In genomic region chrX:40155617-40156471, GRCh38 we compare ENCODE assay signal across 8 cellular contexts. TPM values are rescaled to one million over a fixed set of nuclear protein-coding genes. Genes with fewer than 3 reads are reported as not detected.
DNase-seq lines count a peak whose midpoint lies in the region; ATAC-seq, FAIRE-seq and TF ChIP-seq lines count a peak whose summit lies in the region.

No MANE protein-coding gene starts in this region.

- CTCF ChIA-PET in activated CD4-positive, alpha-beta memory T cell treated with anti-CD3 and anti-CD28 coated beads for 36 hours (lab: Charles Lee) = no interaction called here

- peaks cover 7% of the 10 kb centered on the region for H3K4me1 Mint-ChIP-seq in activated CD4-positive, alpha-beta memory T cell treated with anti-CD3 and anti-CD28 coated beads for 36 hours (ENCODE audit: low read depth)

- FAIRE-seq in keratinocyte (lab: Jason Lieb, UNC) = no peak

- H4K20me1 ChIP-seq in keratinocyte (ENCODE audit: control insufficient read depth, extremely low read depth, insufficient read depth, low read length) = no peaks in the 10 kb centered on the region

- H3K4me3 Mint-ChIP-seq in activated CD4-positive, alpha-beta memory T cell treated with anti-CD3 and anti-CD28 coated beads for 36 hours = peak overlapping the region; percentile 65

- dilution Hi-C loops in keratinocyte (cut with MboI; ENCODE audit: extremely low pct_ligation_motif_present, low sequenced_read_pairs) = no loop called here

- TF ChIP-seq CTCF in keratinocyte (optimal IDR thresholded peaks at IDR 0.05 in 1 of 3, IDR thresholded peaks at IDR 0.05 in 1 of 3, conservative IDR thresholded peaks at IDR 0.05 in 1 of 3; ENCODE audit: extremely low read depth in 1 of 3, insufficient read depth in 2 of 3, low read length in 3 of 3) = no peak

- no peak overlapping the region for H2AFZ ChIP-seq in keratinocyte (ENCODE audit: control insufficient read depth, low read length)

- H3K27ac Mint-ChIP-seq in activated CD4-positive, alpha-beta memory T cell treated with anti-CD3 and anti-CD28 coated beads for 36 hours = no peak overlapping the region

- H3K36me3 Mint-ChIP-seq in activated CD4-positive, alpha-beta memory T cell treated with anti-CD3 and anti-CD28 coated beads for 36 hours = no peaks in the 10 kb centered on the region

- H3K9me3 Mint-ChIP-seq in activated CD4-positive, alpha-beta memory T cell treated with anti-CD3 and anti-CD28 coated beads for 36 hours = no peaks in the 10 kb centered on the region

- H3K9me1 ChIP-seq in keratinocyte (ENCODE audit: control insufficient read depth, extremely low read depth, insufficient read depth, low read length) = no peaks in the 10 kb centered on the region

- POLR2A ChIA-PET in activated CD4-positive, alpha-beta memory T cell treated with anti-CD3 and anti-CD28 coated beads for 36 hours (lab: Charles Lee) = interaction anchor here (1.0 kb wide), 1 partner anchor 12 kb away, joined by 3 read pairs; no protein-coding TSS in a partner anchor

- H3K9me3 ChIP-seq in keratinocyte (ENCODE audit: control insufficient read depth, low read depth, low read length) = no peaks in the 10 kb centered on the region
- H3K9me3 ChIP-seq in subcutaneous abdominal adipose tissue (ENCODE audit: control insufficient read depth in 5 of 5, low read length in 5 of 5) = no peaks in the 10 kb centered on the region

- DNase-seq in NCI-H345 (lab: John Stamatoyannopoulos, UW) (peak; percentile 30), NCI-H345 treated with DMSO at 0.1 percent for 48 hours (lab: John Stamatoyannopoulos, UW; ENCODE audit: unreplicated experiment) (no peak), keratinocyte (ENCODE audit: low read depth, low spot score) (no peak), OCI-M2 (lab: John Stamatoyannopoulos, UW; ENCODE audit: unreplicated experiment) (no peak), dedifferentiated amniotic fluid mesenchymal stem cell (ENCODE audit: extremely low spot score) (no peak)
- DNase-seq in activated CD4-positive, alpha-beta memory T cell treated with anti-CD3 and anti-CD28 coated beads for 36 hours = peak; percentile 20

- H3K27me3 Mint-ChIP-seq in activated CD4-positive, alpha-beta memory T cell treated with anti-CD3 and anti-CD28 coated beads for 36 hours = no peaks in the 10 kb centered on the region

- H3K27ac ChIP-seq in keratinocyte (ENCODE audit: control insufficient read depth, insufficient read depth, low read length) (no peak overlapping the region), subcutaneous abdominal adipose tissue (ENCODE audit: low read depth, low read length) (no peak overlapping the region)

- peak overlapping the region in 1 of 3 experiments; percentile 16 for H3K4me3 ChIP-seq in keratinocyte (ENCODE audit: control insufficient read depth in 2 of 3, extremely low read depth in 1 of 3, insufficient read depth in 2 of 3, low read depth in 1 of 3, low read length in 3 of 3)
- peak overlapping the region in 4 of 5 donors; percentile 4 to 63 (median 48) for H3K4me3 ChIP-seq in subcutaneous abdominal adipose tissue (ENCODE audit: low read depth in 1 of 5, low read length in 5 of 5)

- H3K27me3 ChIP-seq in keratinocyte (ENCODE audit: control insufficient read depth, extremely low read depth, insufficient read depth, low read length) (peaks cover 39% of the 10 kb centered on the region), subcutaneous abdominal adipose tissue (ENCODE audit: control insufficient read depth in 5 of 5, insufficient read depth in 4 of 5, low read length in 5 of 5) (peaks cover 6 to 52% (median 16%) of the 10 kb centered on the region in 5 donors)

- H3K9ac ChIP-seq in keratinocyte (ENCODE audit: control insufficient read depth, extremely low read depth, insufficient read depth, low read length) (no peak overlapping the region), subcutaneous abdominal adipose tissue (ENCODE audit: low read length in 5 of 5) (no peak overlapping the region)

- no peak for ATAC-seq in HG03196 (IDR thresholded peaks at IDR 0.05; ENCODE audit: unreplicated experiment)

- H3K4me2 ChIP-seq in keratinocyte (ENCODE audit: control insufficient read depth, extremely low read depth, insufficient read depth, low read depth, low read length) = peak overlapping the region; percentile 54

- H3K36me3 ChIP-seq in keratinocyte (ENCODE audit: control insufficient read depth in 2 of 2, extremely low read depth in 1 of 2, insufficient read depth in 2 of 2, low read length in 2 of 2) (no peaks in the 10 kb centered on the region), subcutaneous abdominal adipose tissue (ENCODE audit: control insufficient read depth in 5 of 5, insufficient read depth in 5 of 5, low read length in 5 of 5) (no peaks in the 10 kb centered on the region)

- H3K4me1 ChIP-seq in keratinocyte (ENCODE audit: control insufficient read depth, extremely low read depth, insufficient read depth, low read length) (peaks cover 7% of the 10 kb centered on the region), subcutaneous abdominal adipose tissue (ENCODE audit: control insufficient read depth in 5 of 5, insufficient read depth in 5 of 5, low read length in 5 of 5) (peaks cover 0 to 46% (median 33%) of the 10 kb centered on the region in 5 donors)

- H3K79me2 ChIP-seq in keratinocyte (ENCODE audit: control insufficient read depth, insufficient read depth, low read length) = no peaks in the 10 kb centered on the region

- intact Hi-C loops in activated CD4-positive, alpha-beta memory T cell treated with anti-CD3 and anti-CD28 coated beads for 36 hours (cut with micrococcal nuclease) = loop anchor here (2.0 kb wide), 1 partner anchor 13 kb away; no protein-coding TSS in a partner anchor

RNA-seq across cellular contexts. Expression of gene BCOR, which starts 58.1 kb away (rescaled TPM):
- total RNA-seq in activated CD4-positive, alpha-beta memory T cell treated with anti-CD3 and anti-CD28 coated beads for 36 hours = 10 to 100 TPM; 33.7 to 35.0 TPM
- polyA plus RNA-seq in keratinocyte = 2.8 to 5.0 TPM (median 3.6 TPM) in 3 replicates
- polyA plus RNA-seq in keratinocyte (2011; ENCODE audit: low read depth) = 8.0 TPM
- polyA plus RNA-seq in keratinocyte (2011; cell fraction: cytosol; rRNA removed) = 4.1 and 4.2 TPM in 2 replicates
- polyA plus RNA-seq in keratinocyte (2011; cell fraction: nucleus; rRNA removed) = 20.2 and 20.8 TPM in 2 replicates
- 6.2 and 7.2 TPM in 2 replicates for polyA plus RNA-seq in keratinocyte (2012; ENCODE audit: low replicate concordance)
- polyA minus RNA-seq in keratinocyte = 2.5 to 11.9 TPM (median 7.5 TPM) in 3 replicates
- polyA minus RNA-seq in keratinocyte (2011; cell fraction: cytosol; rRNA and poly(A)+ RNA removed) = 4.0 TPM
- 13.0 and 22.7 TPM in 2 replicates for polyA minus RNA-seq in keratinocyte (2011; cell fraction: nucleus; rRNA and poly(A)+ RNA removed)

Comparison
In these comparisons a context has a peak if more than half of its experiments do, and no peak if none do; other contexts are left out.
1. DNase-seq: peak in NCI-H345 (single experiment) and activated CD4-positive, alpha-beta memory T cell treated with anti-CD3 and anti-CD28 coated beads for 36 hours (single experiment); none in NCI-H345 treated with DMSO at 0.1 percent for 48 hours (single experiment), keratinocyte (single experiment), OCI-M2 (single experiment) and dedifferentiated amniotic fluid mesenchymal stem cell (single experiment).